In genomic region chr17:60766778-60767190, GRCh38 we compare ENCODE assay signal across 25 cellular contexts.
DNase-seq lines count a peak whose midpoint lies in the region; ATAC-seq, FAIRE-seq and TF ChIP-seq lines count a peak whose summit lies in the region.
"Had no signal": no experiment of that assay in that cellular context is flagged by ENCODE, and none has a peak within 500 bp of the region (broad histone marks: within the 10 kb centered on the region; RNA-seq: fewer than 3 reads in every experiment).

No MANE protein-coding gene starts in this region.

- no peak overlapping the region for H3K4me3 Mint-ChIP-seq in activated T-helper 1 cell treated with anti-CD3 and anti-CD28 coated beads, Interleukin-12 subunit alpha, Interleukin-12 subunit beta, Interleukin-2, Interleukin-4 antibody, amounts not matched to agents 30 ng/mL and 10 ng/mL and 1 ng/mL, durations not matched to agents 14 hours and 24 hours and 36 hours
- H3K4me3 Mint-ChIP-seq: B cell; stimulated activated memory B cell treated with anti-CD40 and anti-IgM and Interleukin-4, amounts not matched to agents 10 μg/mL and 1 μg/mL and 100 μg/mL, for 72 hours had no signal

- H3K4me3 ChIP-seq in GM12878: no peak overlapping the region
- H3K4me3 ChIP-seq: A549, body of pancreas, left lung, right lobe of liver had no signal

- intact Hi-C loops in activated T-helper 1 cell treated with anti-CD3 and anti-CD28 coated beads, Interleukin-12 subunit alpha, Interleukin-12 subunit beta, Interleukin-2, Interleukin-4 antibody, amounts not matched to agents 30 ng/mL and 10 ng/mL and 1 ng/mL, durations not matched to agents 14 hours and 24 hours and 36 hours (cut with micrococcal nuclease): no loop called here
- intact Hi-C loops in GM12878 (cut with micrococcal nuclease; ENCODE audit: unreplicated experiment): no loop called here

- H3K27ac ChIP-seq in GM12878 (ENCODE audit: control insufficient read depth, insufficient read depth): no peak overlapping the region
- H3K27ac ChIP-seq: A549, body of pancreas, left lung, right lobe of liver had no signal

- no TSS peak for BruUV-seq in GM12878 (replicated peaks; lab: Mats Ljungman, UMichigan)

- TF ChIP-seq CTCF in GM12878 (IDR thresholded peaks at IDR 0.05 in 2 of 3, conservative IDR thresholded peaks at IDR 0.05 in 1 of 3; ENCODE audit: control insufficient read depth in 2 of 3, extremely low read depth in 1 of 3, insufficient read depth in 1 of 3, low read depth in 3 of 3, low read length in 3 of 3): no peak

- POLR2A ChIA-PET in GM12878 (lab: Charles Lee): no interaction called here

- no peak overlapping the region for H3K27ac Mint-ChIP-seq in activated T-helper 1 cell treated with anti-CD3 and anti-CD28 coated beads, Interleukin-12 subunit alpha, Interleukin-12 subunit beta, Interleukin-2, Interleukin-4 antibody, amounts not matched to agents 30 ng/mL and 10 ng/mL and 1 ng/mL, durations not matched to agents 14 hours and 24 hours and 36 hours
- H3K27ac Mint-ChIP-seq: B cell; progenitor cell of endocrine pancreas; stimulated activated memory B cell treated with anti-CD40 and anti-IgM and Interleukin-4, amounts not matched to agents 10 μg/mL and 1 μg/mL and 100 μg/mL, for 72 hours had no signal

- no peak overlapping the region for H3K4me2 ChIP-seq in GM12878 (ENCODE audit: control insufficient read depth, insufficient read depth)
- H3K4me2 ChIP-seq: A549 had no signal

- WGBS in GM12878 (ENCODE audit: insufficient coverage, insufficient replicate concordance, low lambda C conversion rate, missing lambda C conversion rate): 71% methylated on average over 12 of the region's 13 CpGs

- FAIRE-seq in GM12878 (lab: Jason Lieb, UNC) (no peak), urothelium cell line (lab: Jason Lieb, UNC) (peak; percentile 65)
- FAIRE-seq: A549, islet of Langerhans had no signal

- DNase-seq in activated T-helper 1 cell treated with Interleukin-2 at 50 U/mL for 16 hours (ENCODE audit: low read depth) (peak; percentile 1), NCI-H69 (lab: John Stamatoyannopoulos, UW) (peak; percentile 90), GM12878 (ENCODE audit: low read depth, low spot score) (no peak), urothelium cell line (ENCODE audit: low spot score) (no peak), amniotic stem cell (lab: John Stamatoyannopoulos, UW) (no peak)
- DNase-seq in activated T-helper 1 cell treated with anti-CD3 and anti-CD28 coated beads, Interleukin-12 subunit alpha, Interleukin-12 subunit beta, Interleukin-2, Interleukin-4 antibody, amounts not matched to agents 30 ng/mL and 10 ng/mL and 1 ng/mL, durations not matched to agents 14 hours and 24 hours and 36 hours (ENCODE audit: low spot score): no peak
- no peak for DNase-seq in stimulated activated CD4-positive, alpha-beta T cell treated with anti-CD3 and anti-CD28 coated beads, Interleukin-2, amount 100 ng/mL, for 24 hours
- DNase-seq: activated CD4-positive, alpha-beta T cell treated with anti-CD3 and anti-CD28 coated beads, Interleukin-2, amount 50 U/mL, for 1 hour; body of pancreas; cerebellar nuclear complex; COR-L47; GDM1; left lung; NCI-H1694; PC-3; stimulated activated CD4-positive, alpha-beta T cell treated with anti-CD3 and anti-CD28 coated beads, Interleukin-12 subunit alpha, Interleukin-12 subunit beta, amount 100 ng/mL, for 4 hours; stimulated activated CD4-positive, alpha-beta T cell treated with anti-CD3 and anti-CD28 coated beads, Interleukin-4, amount 100 ng/mL, for 24 hours had no signal

- H3K27me3 Mint-ChIP-seq in activated T-helper 1 cell treated with anti-CD3 and anti-CD28 coated beads, Interleukin-12 subunit alpha, Interleukin-12 subunit beta, Interleukin-2, Interleukin-4 antibody, amounts not matched to agents 30 ng/mL and 10 ng/mL and 1 ng/mL, durations not matched to agents 14 hours and 24 hours and 36 hours (ENCODE audit: insufficient read depth): no peaks in the 10 kb centered on the region
- H3K27me3 Mint-ChIP-seq: B cell; progenitor cell of endocrine pancreas; stimulated activated memory B cell treated with anti-CD40 and anti-IgM and Interleukin-4, amounts not matched to agents 10 μg/mL and 1 μg/mL and 100 μg/mL, for 72 hours had no signal

- in situ Hi-C loops in GM12878 (cut with MboI): no loop called here

- H3K79me2 ChIP-seq in GM12878 (ENCODE audit: control insufficient read depth, insufficient read depth, low read length): no peaks in the 10 kb centered on the region

- ATAC-seq in GM12878: no peak
- no peak for ATAC-seq in GM21723 (IDR thresholded peaks at IDR 0.05; ENCODE audit: unreplicated experiment)
- ATAC-seq: A549; body of pancreas; left lung; PC-3; right lobe of liver; SK-N-SH treated with all-trans-retinoic acid at 6 μM for 48 hours; stimulated activated memory B cell treated with anti-CD40 and anti-IgM and Interleukin-4, amounts not matched to agents 10 μg/mL and 1 μg/mL and 100 μg/mL, for 72 hours had no signal

- CTCF ChIA-PET in GM12878 (lab: Yijun Ruan, JAX): no interaction called here

- no peaks in the 10 kb centered on the region for H3K36me3 Mint-ChIP-seq in activated T-helper 1 cell treated with anti-CD3 and anti-CD28 coated beads, Interleukin-12 subunit alpha, Interleukin-12 subunit beta, Interleukin-2, Interleukin-4 antibody, amounts not matched to agents 30 ng/mL and 10 ng/mL and 1 ng/mL, durations not matched to agents 14 hours and 24 hours and 36 hours (ENCODE audit: low read depth)

- no peak for TF ChIP-seq POLR2A in GM12878 (IDR thresholded peaks at IDR 0.05; ENCODE audit: low read depth, low read length)

- SMC1A ChIA-PET in GM12878 (lab: Charles Lee; ENCODE audit: uncharacterized antibody, unreplicated experiment): no interaction called here

- TF ChIP-seq RAD21 in GM12878 (IDR thresholded peaks at IDR 0.05; ENCODE audit: insufficient read depth, low read depth, low read length): no peak

- H2AFZ ChIP-seq in GM12878 (ENCODE audit: control insufficient read depth, low read depth, low read length): no peak overlapping the region

- H4K20me1 ChIP-seq in GM12878 (ENCODE audit: control insufficient read depth, insufficient read depth): no peaks in the 10 kb centered on the region

- no peaks in the 10 kb centered on the region for H3K4me1 ChIP-seq in GM12878 (ENCODE audit: control insufficient read depth, insufficient read depth, low read length)
- H3K4me1 ChIP-seq: A549, body of pancreas, left lung, right lobe of liver had no signal

- H3K9me3 Mint-ChIP-seq in activated T-helper 1 cell treated with anti-CD3 and anti-CD28 coated beads, Interleukin-12 subunit alpha, Interleukin-12 subunit beta, Interleukin-2, Interleukin-4 antibody, amounts not matched to agents 30 ng/mL and 10 ng/mL and 1 ng/mL, durations not matched to agents 14 hours and 24 hours and 36 hours: no peaks in the 10 kb centered on the region

- H3K4me1 Mint-ChIP-seq in activated T-helper 1 cell treated with anti-CD3 and anti-CD28 coated beads, Interleukin-12 subunit alpha, Interleukin-12 subunit beta, Interleukin-2, Interleukin-4 antibody, amounts not matched to agents 30 ng/mL and 10 ng/mL and 1 ng/mL, durations not matched to agents 14 hours and 24 hours and 36 hours (ENCODE audit: low read depth): no peaks in the 10 kb centered on the region

- H3K9me3 ChIP-seq in GM12878 (replicated peaks; ENCODE audit: control insufficient read depth, insufficient read depth, low read length): no peaks in the 10 kb centered on the region
- H3K9me3 ChIP-seq: A549, body of pancreas, left lung, right lobe of liver had no signal

- no peak for TF ChIP-seq EP300 in GM12878 (IDR thresholded peaks at IDR 0.05; ENCODE audit: borderline replicate concordance in 1 of 2, control insufficient read depth in 1 of 2, low read depth in 2 of 2, low read length in 2 of 2)

- H3K27me3 ChIP-seq in GM12878 (replicated peaks in 1 of 2; ENCODE audit: control insufficient read depth in 2 of 2, insufficient read depth in 2 of 2, low read length in 1 of 2): no peaks in the 10 kb centered on the region
- H3K27me3 ChIP-seq: body of pancreas, left lung, right lobe of liver had no signal

- no peak overlapping the region for H3K9ac ChIP-seq in GM12878 (ENCODE audit: control insufficient read depth, insufficient read depth, low read length)

- H3K36me3 ChIP-seq in GM12878 (ENCODE audit: control insufficient read depth in 2 of 2, insufficient read depth in 2 of 2, low read length in 1 of 2): no peaks in the 10 kb centered on the region
- H3K36me3 ChIP-seq: left lung, right lobe of liver had no signal

- RAD21 ChIA-PET in GM12878 (lab: Charles Lee; ENCODE audit: unreplicated experiment): no interaction called here

TF ChIP-seq in GM12878, 131 proteins besides CTCF, POLR2A, EP300 and RAD21:
- TF ChIP-seq NFXL1 (IDR thresholded peaks at IDR 0.05; ENCODE audit: borderline replicate concordance) (0 out of 2 replicates have a peak, but pooled peaks have one; percentile 55), HCFC1 (IDR thresholded peaks at IDR 0.05; ENCODE audit: low read length) (no peak)

Comparison
In these comparisons a context has a peak if more than half of its experiments do, and no peak if none do; other contexts are left out.
1. DNase-seq: peak in activated T-helper 1 cell treated with Interleukin-2 at 50 U/mL for 16 hours (single experiment) and NCI-H69 (single experiment); none in activated T-helper 1 cell treated with anti-CD3 and anti-CD28 coated beads, Interleukin-12 subunit alpha, Interleukin-12 subunit beta, Interleukin-2, Interleukin-4 antibody, amounts not matched to agents 30 ng/mL and 10 ng/mL and 1 ng/mL, durations not matched to agents 14 hours and 24 hours and 36 hours (single experiment), GM12878 (single experiment), urothelium cell line (single experiment), amniotic stem cell (single experiment) and stimulated activated CD4-positive, alpha-beta T cell treated with anti-CD3 and anti-CD28 coated beads, Interleukin-2, amount 100 ng/mL, for 24 hours (0 of 2).